ENCODE assay signal across 1 cellular context in genomic region chr18:41594582-41594981, GRCh38.
TF ChIP-seq lines count a peak whose summit lies in the region.

No MANE protein-coding gene starts in this region.

TF ChIP-seq in GM23338, 12 proteins besides CTCF, POLR2A, EP300 and RAD21 (continued from another document):
- TF ChIP-seq ZNF462 (CRISPR knock-in tag; IDR thresholded peaks at IDR 0.05) (no peak), CREB1 (CRISPR knock-in tag; IDR thresholded peaks at IDR 0.05; ENCODE audit: low read depth) (no peak), ZNF114 (CRISPR knock-in tag; IDR thresholded peaks at IDR 0.05) (no peak), REST (IDR thresholded peaks at IDR 0.05; ENCODE audit: unreplicated experiment) (no peak), EZH2 (IDR thresholded peaks at IDR 0.05; ENCODE audit: low read depth, unreplicated experiment) (no peak), POLR2AphosphoS5 (IDR thresholded peaks at IDR 0.05; ENCODE audit: low read depth) (no peak), ETS1 (IDR thresholded peaks at IDR 0.05) (no peak)
